Comparison of ENCODE assay signal across 15 cellular contexts in the genomic region with DNA sequence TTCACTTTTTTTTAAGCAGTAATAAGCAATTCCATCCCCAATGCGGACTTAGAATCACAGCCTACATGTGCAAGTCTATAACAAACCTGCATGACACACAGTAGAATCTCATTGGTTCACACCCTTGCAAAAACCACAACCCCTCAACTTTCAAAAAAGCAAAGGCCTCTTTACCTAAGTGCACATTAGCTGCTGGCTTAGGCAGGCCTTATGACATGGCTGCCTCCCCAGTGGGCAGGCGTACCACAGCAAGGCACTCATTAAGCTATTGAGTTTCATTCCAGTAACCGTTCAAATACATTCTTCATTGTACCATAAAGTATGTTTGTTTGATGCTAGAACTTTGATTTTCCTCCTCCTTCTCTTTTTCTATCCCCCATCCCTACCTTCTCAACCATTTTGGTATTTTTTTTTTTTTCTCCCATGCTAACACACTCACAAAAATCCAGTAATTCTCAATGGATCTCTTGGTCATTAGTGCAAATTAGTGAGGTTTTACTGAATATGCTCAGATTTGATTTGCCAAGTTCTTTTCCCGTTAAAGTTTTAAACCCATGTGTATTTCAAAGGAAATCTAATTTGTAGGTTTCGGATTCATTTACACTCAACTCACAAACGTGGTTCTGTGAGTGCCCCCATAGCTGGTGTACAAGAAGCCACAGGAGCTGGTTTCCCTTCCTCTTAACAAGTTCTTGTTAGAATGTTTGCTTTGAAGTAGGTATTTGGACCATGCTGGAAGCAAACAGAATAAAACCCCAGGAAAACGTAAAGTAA.
DNase-seq lines count a peak whose midpoint lies in the region; ATAC-seq and TF ChIP-seq lines count a peak whose summit lies in the region.
"Had no signal": no experiment of that assay in that cellular context is flagged by ENCODE, and none has a peak within 500 bp of the region (broad histone marks: within the 10 kb centered on the region; RNA-seq: fewer than 3 reads in every experiment).

No MANE protein-coding gene starts in this region.

- TF ChIP-seq CTCF in osteocyte (IDR thresholded peaks at IDR 0.05) (no peak), stomach (IDR thresholded peaks at IDR 0.05) (no peak)

- H3K4me3 Mint-ChIP-seq in osteocyte (ENCODE audit: unreplicated experiment), result no peak overlapping the region
- H3K4me3 Mint-ChIP-seq: activated CD4-positive, alpha-beta T cell treated with anti-CD3 and anti-CD28 coated beads, Interleukin-2, amount 10 ng/mL, durations not matched to agents 7 days and 5 days; CD14-positive monocyte had no signal

- H3K27ac ChIP-seq in stomach, result no peak overlapping the region
- H3K27ac ChIP-seq: dorsolateral prefrontal cortex, psoas muscle, upper lobe of left lung had no signal

- 87 to 91% (median 90%) methylated on average over 7 of the region's 7 CpGs for WGBS in stomach, 5 donors

- DNase-seq in MV-4-11 (lab: John Stamatoyannopoulos, UW) (peak; percentile 83), osteocyte (ENCODE audit: extremely low spot score, unreplicated experiment) (no peak), stomach (no peak), posterior cingulate gyrus (no peak)
- DNase-seq: activated CD4-positive, alpha-beta T cell treated with anti-CD3 and anti-CD28 coated beads, Interleukin-2, amount 10 ng/mL, durations not matched to agents 7 days and 5 days; dorsolateral prefrontal cortex; psoas muscle; SHP77; upper lobe of left lung had no signal

- ATAC-seq in GM18508 (IDR thresholded peaks at IDR 0.05; ENCODE audit: insufficient read depth, unreplicated experiment) (peak; percentile 34), GM19467 (IDR thresholded peaks at IDR 0.05; ENCODE audit: unreplicated experiment) (peak; percentile 56), HG02938 (IDR thresholded peaks at IDR 0.05; ENCODE audit: unreplicated experiment) (peak; percentile 46), HG02571 (IDR thresholded peaks at IDR 0.05; ENCODE audit: unreplicated experiment) (no peak)
- ATAC-seq: psoas muscle had no signal

- no peaks in the 10 kb centered on the region for H3K4me1 ChIP-seq in stomach
- H3K4me1 ChIP-seq: psoas muscle, upper lobe of left lung had no signal

- intact Hi-C loops in stomach (cut with DNase I; ENCODE audit: low total_unique reads), result no loop called here
- intact Hi-C loops in posterior cingulate gyrus (cut with DNase I), result no loop called here

- H3K9me3 Mint-ChIP-seq in osteocyte (ENCODE audit: unreplicated experiment), result peaks cover 12% of the 10 kb centered on the region

- peaks cover 6% of the 10 kb centered on the region for H3K36me3 Mint-ChIP-seq in osteocyte (ENCODE audit: unreplicated experiment)

- TF ChIP-seq POLR2A in stomach (IDR thresholded peaks at IDR 0.05), result no peak

- no peak for TF ChIP-seq EP300 in stomach (IDR thresholded peaks at IDR 0.05)

- H3K27ac Mint-ChIP-seq in osteocyte (ENCODE audit: unreplicated experiment), result no peak overlapping the region
- H3K27ac Mint-ChIP-seq: activated CD4-positive, alpha-beta T cell treated with anti-CD3 and anti-CD28 coated beads, Interleukin-2, amount 10 ng/mL, durations not matched to agents 7 days and 5 days had no signal

- no peaks in the 10 kb centered on the region for H3K36me3 ChIP-seq in stomach
- H3K36me3 ChIP-seq: upper lobe of left lung had no signal

- H3K4me1 Mint-ChIP-seq in osteocyte (ENCODE audit: unreplicated experiment), result no peaks in the 10 kb centered on the region

- H3K27me3 Mint-ChIP-seq in osteocyte (ENCODE audit: unreplicated experiment), result no peaks in the 10 kb centered on the region
- H3K27me3 Mint-ChIP-seq: activated CD4-positive, alpha-beta T cell treated with anti-CD3 and anti-CD28 coated beads, Interleukin-2, amount 10 ng/mL, durations not matched to agents 7 days and 5 days had no signal

- no peaks in the 10 kb centered on the region for H3K27me3 ChIP-seq in stomach
- H3K27me3 ChIP-seq: dorsolateral prefrontal cortex, upper lobe of left lung had no signal

- H3K4me3 ChIP-seq in stomach, result no peak overlapping the region
- H3K4me3 ChIP-seq: dorsolateral prefrontal cortex, lung, psoas muscle, upper lobe of left lung had no signal

- H3K9me3 ChIP-seq in stomach, result peaks cover 0 to 16% (median 7%) of the 10 kb centered on the region in 4 donors
- H3K9me3 ChIP-seq: psoas muscle had no signal
